In the genomic region with DNA sequence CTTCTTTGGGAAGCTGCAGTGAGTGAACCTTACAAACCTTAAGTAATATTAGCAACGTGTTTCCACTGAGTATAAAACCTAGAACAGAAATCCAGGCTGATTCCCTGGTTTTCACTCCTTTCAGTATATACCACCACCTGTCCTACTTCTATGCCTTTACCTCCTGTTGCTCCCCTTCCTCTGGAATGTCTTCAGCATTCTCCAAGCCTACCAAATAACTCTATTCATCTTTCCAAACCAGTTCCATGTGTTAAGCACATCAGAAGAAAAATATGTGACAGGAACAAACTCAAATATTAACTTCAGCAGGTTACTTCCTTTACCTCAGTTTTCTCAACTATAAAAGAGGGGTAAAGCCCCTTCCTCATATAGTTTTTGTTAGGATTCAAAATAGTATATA, we compare ENCODE assay signal across 15 cellular contexts. TPM values are rescaled to one million over a fixed set of nuclear protein-coding genes. Genes with fewer than 3 reads are reported as not detected.
DNase-seq lines count a peak whose midpoint lies in the region; FAIRE-seq and TF ChIP-seq lines count a peak whose summit lies in the region.
"Had no signal": no experiment of that assay in that cellular context is flagged by ENCODE, and none has a peak within 500 bp of the region (broad histone marks: within the 10 kb centered on the region; RNA-seq: fewer than 3 reads in every experiment).

No MANE protein-coding gene starts in this region.

- H3K9me3 ChIP-seq in HEK293 (ENCODE audit: control insufficient read depth, insufficient read depth, low read depth, low read length), result no peaks in the 10 kb centered on the region
- no peaks in the 10 kb centered on the region for H3K9me3 ChIP-seq in adipocyte (ENCODE audit: control insufficient read depth, low read length)
- no peaks in the 10 kb centered on the region for H3K9me3 ChIP-seq in mucosa of rectum (ENCODE audit: control insufficient read depth in 2 of 2, low read length in 2 of 2)
- H3K9me3 ChIP-seq in thyroid gland, result no peaks in the 10 kb centered on the region
- no peaks in the 10 kb centered on the region for H3K9me3 ChIP-seq in kidney (ENCODE audit: control insufficient read depth in 1 of 2, low read length in 2 of 2)
- H3K9me3 ChIP-seq: BE2C, pancreas, testis had no signal

- CTCF ChIA-PET in HEK293 (lab: Yijun Ruan, JAX), result interaction anchor here (1.1 to 1.3 kb wide), 2 partner anchors 47 to 174 kb away, joined by 3 read pairs; no protein-coding TSS in a partner anchor

- H3K4me3 ChIP-seq in HEK293 (ENCODE audit: low read depth, low read length) (no peak overlapping the region), adipocyte (ENCODE audit: low read length) (peak overlapping the region; percentile 45), mucosa of rectum (ENCODE audit: low read length in 2 of 2) (no peak overlapping the region), thyroid gland (replicated peaks in 1 of 3) (no peak overlapping the region), kidney (ENCODE audit: low read length in 2 of 2) (no peak overlapping the region)
- H3K4me3 ChIP-seq: pancreas, testis had no signal

- no peak overlapping the region for H3K27ac ChIP-seq in HEK293 (ENCODE audit: extremely low read depth, low read depth, low read length)
- peak overlapping the region; percentile 90 to 91 for H3K27ac ChIP-seq in mucosa of rectum (ENCODE audit: low read depth in 2 of 2, low read length in 2 of 2)
- peak overlapping the region in 2 of 3 donors; percentile 88 to 89 for H3K27ac ChIP-seq in thyroid gland
- H3K27ac ChIP-seq in kidney (ENCODE audit: low read depth in 2 of 2, low read length in 2 of 2), result peak overlapping the region in 1 of 2 donors; percentile 90

- H3K27me3 ChIP-seq in adipocyte (replicated peaks; ENCODE audit: control insufficient read depth, insufficient read depth, low read length) (no peaks in the 10 kb centered on the region), mucosa of rectum (ENCODE audit: control insufficient read depth in 2 of 2, insufficient read depth in 2 of 2, low read length in 2 of 2) (no peaks in the 10 kb centered on the region), thyroid gland (no peaks in the 10 kb centered on the region)
- H3K27me3 ChIP-seq: BE2C, pancreas, testis had no signal

- POLR2A ChIA-PET in HEK293 (lab: Yijun Ruan, JAX), result interaction anchor here (0.5 to 1.6 kb wide), 2 partner anchors 132 to 412 kb away, joined by 3 to 4 read pairs; no protein-coding TSS in a partner anchor

- intact Hi-C loops in thyroid gland (cut with DNase I) (no loop called here), kidney (cut with DNase I) (no loop called here)

- DNase-seq in adipocyte (ENCODE audit: low read depth), result no peak
- no peak for DNase-seq in thyroid gland
- DNase-seq in kidney, result no peak
- DNase-seq in COLO668 (lab: John Stamatoyannopoulos, UW; ENCODE audit: unreplicated experiment), result no peak
- DNase-seq in cerebellum (ENCODE audit: low spot score), result no peak
- DNase-seq in cerebellar cortex (ENCODE audit: low spot score), result no peak
- DNase-seq: BE2C; DMS 273 treated with DMSO at 0.1 percent for 48 hours; endodermal cell; NCI-H1694 treated with DMSO at 0.1 percent for 48 hours; pancreas; stimulated activated CD4-positive, alpha-beta T cell treated with anti-CD3 and anti-CD28 coated beads, Interleukin-15, amount 100 ng/mL, for 24 hours; testis had no signal

- FAIRE-seq in kidney (lab: Jason Lieb, UNC), result no peak
- FAIRE-seq: pancreas had no signal

- no peak for TF ChIP-seq POLR2A in thyroid gland (IDR thresholded peaks at IDR 0.05)

- H3K4me1 ChIP-seq in HEK293 (ENCODE audit: control insufficient read depth, insufficient read depth, low read length) (peaks cover 18% of the 10 kb centered on the region), adipocyte (ENCODE audit: control insufficient read depth, insufficient read depth, low read length) (peaks cover 78% of the 10 kb centered on the region), mucosa of rectum (ENCODE audit: control insufficient read depth in 2 of 2, insufficient read depth in 2 of 2, low read length in 2 of 2) (peaks cover 32 to 56% of the 10 kb centered on the region in 2 donors), thyroid gland (peaks cover 20 to 77% of the 10 kb centered on the region in 2 donors), kidney (ENCODE audit: control insufficient read depth in 1 of 2, insufficient read depth in 1 of 2, low read depth in 1 of 2, low read length in 2 of 2) (peaks cover 9 to 12% of the 10 kb centered on the region in 2 donors)

- 76 to 78% methylated on average over 1 of the region's 1 CpG for WGBS in thyroid gland, 2 donors

- H3K36me3 ChIP-seq in HEK293 (ENCODE audit: control insufficient read depth in 2 of 2, insufficient read depth in 1 of 2, low read length in 2 of 2) (no peaks in the 10 kb centered on the region), adipocyte (ENCODE audit: control insufficient read depth, insufficient read depth, low read length, severe bottlenecking) (no peaks in the 10 kb centered on the region), mucosa of rectum (ENCODE audit: control insufficient read depth in 2 of 2, insufficient read depth in 2 of 2, low read length in 2 of 2) (peaks cover 12 to 22% of the 10 kb centered on the region in 2 donors), thyroid gland (peaks cover 0 to 4% of the 10 kb centered on the region in 2 donors), kidney (ENCODE audit: control insufficient read depth in 1 of 2, insufficient read depth in 2 of 2, low read length in 2 of 2) (peaks cover 0 to 2% of the 10 kb centered on the region in 2 donors)
- H3K36me3 ChIP-seq: BE2C, pancreas had no signal

- no peak for TF ChIP-seq CTCF in HEK293 (tag by site-specific recombination; IDR thresholded peaks at IDR 0.05)
- TF ChIP-seq CTCF in thyroid gland (IDR thresholded peaks at IDR 0.05), result no peak
- TF ChIP-seq CTCF in kidney (IDR thresholded peaks at IDR 0.05; ENCODE audit: borderline replicate concordance, extremely low read depth, insufficient read depth), result no peak

- H3K9ac ChIP-seq in adipocyte (ENCODE audit: low read length), result peak overlapping the region; percentile 89
- H3K9ac ChIP-seq in mucosa of rectum (ENCODE audit: low read depth in 1 of 2, low read length in 2 of 2), result no peak overlapping the region
- no peak overlapping the region for H3K9ac ChIP-seq in kidney (ENCODE audit: low read length in 2 of 2)

TF ChIP-seq in HEK293, 187 proteins besides CTCF, POLR2A, EP300 and RAD21:
- TF ChIP-seq SCRT2 (tag by site-specific recombination; IDR thresholded peaks at IDR 0.05), result peak; percentile 62
- TF ChIP-seq KLF1 (tag by site-specific recombination; IDR thresholded peaks at IDR 0.05), result no peak

RNA-seq across cellular contexts. Expression of gene LIMA1, which starts 39.8 kb away (rescaled TPM):
- 10 to 100 TPM; 53.0 to 75.4 (median 66.7) TPM for total RNA-seq in thyroid gland
- 76.1 TPM for total RNA-seq in kidney
- polyA plus RNA-seq in kidney (ENCODE audit: insufficient read depth, low read depth, low replicate concordance), result 43.1 TPM
- total RNA-seq in cerebellum, result 16.2 TPM
